Comparison of ENCODE assay signal across 17 cellular contexts in genomic region chr5:78841767-78842166, GRCh38.
DNase-seq lines count a peak whose midpoint lies in the region; ATAC-seq and TF ChIP-seq lines count a peak whose summit lies in the region.
"Had no signal": no experiment of that assay in that cellular context is flagged by ENCODE, and none has a peak within 500 bp of the region (broad histone marks: within the 10 kb centered on the region; RNA-seq: fewer than 3 reads in every experiment).

No MANE protein-coding gene starts in this region.

- DNase-seq in dermis blood vessel endothelial cell (peak; percentile 70), left kidney (ENCODE audit: low read depth, low spot score) (peak; percentile 9), lower leg skin (ENCODE audit: low spot score in 2 of 2) (no peak), T-helper 9 cell (no peak), esophagus squamous epithelium (lab: John Stamatoyannopoulos, UW) (no peak)
- DNase-seq: BE2C; CD8-positive, alpha-beta memory T cell; MV-4-11; NCI-H1436 treated with DMSO at 0.1 percent for 48 hours; NCI-H2081 treated with DMSO at 0.1 percent for 48 hours; NCI-H526; NK-92 treated with Interleukin-12 subunit alpha and Interleukin-12 subunit beta, amount 100 ng/mL, for 24 hours; PC-9 had no signal

- H3K4me1 ChIP-seq in DOHH2 (ENCODE audit: control insufficient read depth, low read length), result peaks cover 48% of the 10 kb centered on the region
- no peaks in the 10 kb centered on the region for H3K4me1 ChIP-seq in esophagus squamous epithelium
- H3K4me1 ChIP-seq: BE2C, HAP-1 had no signal

- no peaks in the 10 kb centered on the region for H3K9me2 ChIP-seq in DOHH2 (replicated peaks; ENCODE audit: control insufficient read depth, low read length)

- H3K9me3 ChIP-seq in DOHH2 (ENCODE audit: control insufficient read depth, insufficient read depth, low read length), result peaks cover 5% of the 10 kb centered on the region; the same call in 1 of the 2 replicates
- no peaks in the 10 kb centered on the region for H3K9me3 ChIP-seq in esophagus squamous epithelium
- H3K9me3 ChIP-seq: BE2C, HAP-1 had no signal

- TF ChIP-seq CTCF in DOHH2 (IDR thresholded peaks at IDR 0.05; ENCODE audit: low read depth, low read length, poor library complexity, severe bottlenecking), result no peak
- no peak for TF ChIP-seq CTCF in lower leg skin (IDR thresholded peaks at IDR 0.05)
- no peak for TF ChIP-seq CTCF in esophagus squamous epithelium (IDR thresholded peaks at IDR 0.05)

- intact Hi-C loops in lower leg skin (cut with DNase I; ENCODE audit: low total_unique reads), result no loop called here
- intact Hi-C loops in esophagus squamous epithelium (cut with DNase I), result no loop called here

- TF ChIP-seq POLR2A in lower leg skin (IDR thresholded peaks at IDR 0.05) (no peak), esophagus squamous epithelium (IDR thresholded peaks at IDR 0.05) (no peak)

- ATAC-seq in SK-N-SH treated with all-trans-retinoic acid at 6 μM for 48 hours, result no peak
- no peak for ATAC-seq in HG02610 (IDR thresholded peaks at IDR 0.05; ENCODE audit: unreplicated experiment)

- no peaks in the 10 kb centered on the region for H3K27me3 ChIP-seq in DOHH2 (ENCODE audit: control insufficient read depth, low read length)
- H3K27me3 ChIP-seq in esophagus squamous epithelium, result no peaks in the 10 kb centered on the region
- H3K27me3 ChIP-seq: BE2C had no signal

- H4K20me1 ChIP-seq in DOHH2 (ENCODE audit: control insufficient read depth, insufficient read depth, low read depth, low read length), result no peaks in the 10 kb centered on the region

- H3F3A ChIP-seq in DOHH2 (ENCODE audit: control insufficient read depth, insufficient read depth), result no peaks in the 10 kb centered on the region

- H3K36me3 ChIP-seq in DOHH2 (ENCODE audit: control insufficient read depth, low read length), result no peaks in the 10 kb centered on the region
- peaks cover 0 to 14% (median 0%) of the 10 kb centered on the region in 3 donors for H3K36me3 ChIP-seq in esophagus squamous epithelium
- H3K36me3 ChIP-seq: BE2C, HAP-1 had no signal

- 78 to 79% methylated on average over 2 of the region's 2 CpGs for WGBS in lower leg skin, 2 donors
- WGBS in esophagus squamous epithelium, 2 donors, result 71 to 73% methylated on average over 2 of the region's 2 CpGs

- H3K79me2 ChIP-seq in DOHH2 (ENCODE audit: control insufficient read depth, low read length), result no peaks in the 10 kb centered on the region

- peak overlapping the region; percentile 25 for H3K4me2 ChIP-seq in DOHH2 (ENCODE audit: low read length)
- H3K4me2 ChIP-seq: PC-9 had no signal

- 0 out of 2 replicates have a peak overlapping the region, but pooled peaks have one; percentile 5 for H3K27ac ChIP-seq in DOHH2 (ENCODE audit: low read depth, low read length)
- no peak overlapping the region for H3K27ac ChIP-seq in esophagus squamous epithelium
- H3K27ac ChIP-seq: PC-9 had no signal

- H3K4me3 ChIP-seq in DOHH2 (ENCODE audit: low read length) (no peak overlapping the region), lower leg skin (ENCODE audit: low read depth, poor library complexity, severe bottlenecking) (no peak overlapping the region), esophagus squamous epithelium (no peak overlapping the region)
- H3K4me3 ChIP-seq: HAP-1, PC-9 had no signal

TF ChIP-seq in SK-N-SH treated with all-trans-retinoic acid at 6 μM for 48 hours, 23 proteins besides CTCF, POLR2A, EP300 and RAD21:
- TF ChIP-seq ARNTL (CRISPR knock-in tag; IDR thresholded peaks at IDR 0.05; ENCODE audit: borderline replicate concordance, low read depth), result no peak
- TF ChIP-seq TSHZ2 (CRISPR knock-in tag; IDR thresholded peaks at IDR 0.05), result no peak
- TF ChIP-seq ISL1 (CRISPR knock-in tag; IDR thresholded peaks at IDR 0.05), result peak; percentile 86

Comparison
In these comparisons a context has a peak if more than half of its experiments do, and no peak if none do; other contexts are left out.
1. DNase-seq: peak in dermis blood vessel endothelial cell (single experiment) and left kidney (single experiment); none in lower leg skin (0 of 2), T-helper 9 cell (single experiment) and esophagus squamous epithelium (single experiment).